In genomic region chr12:108866083-108866482, GRCh38 we compare ENCODE assay signal across 16 cellular contexts. TPM values are rescaled to one million over a fixed set of nuclear protein-coding genes. Genes with fewer than 3 reads are reported as not detected.
"Had no signal": no experiment of that assay in that cellular context is flagged by ENCODE, and none has a peak within 500 bp of the region (broad histone marks: within the 10 kb centered on the region; RNA-seq: fewer than 3 reads in every experiment).

No MANE protein-coding gene starts in this region.

RNA-seq across cellular contexts. Expression of gene DAO, which starts 13.8 kb away (rescaled TPM):
- total RNA-seq: left ventricle myocardium inferior, lower leg skin, lung, mesothelial cell of epicardium, mononuclear cell, natural killer cell, occipital lobe, osteocyte, psoas muscle, sigmoid colon, temporal lobe, tibial nerve, urinary bladder, vagina had no signal
- polyA plus RNA-seq: immature natural killer cell, psoas muscle, small intestine, urinary bladder had no signal
